Comparison of ENCODE assay signal across 16 cellular contexts in the genomic region with DNA sequence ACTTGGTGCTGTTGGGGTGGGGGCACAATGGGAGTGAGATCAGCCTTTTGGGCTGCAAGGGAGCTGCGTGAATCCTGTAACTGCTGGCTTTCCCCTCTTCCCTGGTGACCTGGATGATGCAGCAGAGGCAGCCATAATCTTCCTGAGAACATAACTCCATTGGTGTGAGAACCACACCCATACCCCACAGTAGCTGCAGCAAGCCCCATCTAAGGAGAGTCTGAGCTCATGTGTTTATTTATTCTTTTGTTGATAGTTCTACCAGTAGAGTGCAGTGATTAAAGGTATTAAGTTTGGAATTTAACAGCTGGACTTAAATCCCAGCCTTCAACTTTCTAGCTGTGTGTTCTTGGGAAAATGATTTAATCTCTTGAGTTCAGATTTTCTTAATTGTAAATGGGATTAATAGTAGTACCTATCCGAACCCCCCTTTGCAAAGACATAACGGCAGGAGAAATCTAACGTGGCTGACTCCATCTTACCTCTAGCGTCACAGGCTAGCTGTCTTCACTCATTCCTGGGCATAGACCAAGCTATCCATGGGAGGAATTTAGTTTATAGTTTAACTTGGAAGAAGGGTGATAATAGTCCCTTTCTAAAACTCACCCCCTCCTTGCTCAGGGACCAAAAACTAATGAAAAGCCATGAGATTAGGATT.
DNase-seq lines count a peak whose midpoint lies in the region; ATAC-seq and TF ChIP-seq lines count a peak whose summit lies in the region.
"Had no signal": no experiment of that assay in that cellular context is flagged by ENCODE, and none has a peak within 500 bp of the region (broad histone marks: within the 10 kb centered on the region; RNA-seq: fewer than 3 reads in every experiment).

No MANE protein-coding gene starts in this region.

- intact Hi-C loops in Right ventricle myocardium superior (cut with DNase I), result no loop called here

- H3K36me3 ChIP-seq in SK-N-SH (replicated peaks in 1 of 2; ENCODE audit: control insufficient read depth in 1 of 2, insufficient read depth in 2 of 2, low read length in 1 of 2) (no peaks in the 10 kb centered on the region), Karpas-422 (ENCODE audit: insufficient read depth, low read length) (no peaks in the 10 kb centered on the region)

- no peak for TF ChIP-seq EP300 in SK-N-SH (IDR thresholded peaks at IDR 0.05; ENCODE audit: borderline replicate concordance in 1 of 2, low read depth in 1 of 2, low read length in 1 of 2)

- H3K79me2 ChIP-seq in SK-N-SH (ENCODE audit: insufficient read depth) (no peaks in the 10 kb centered on the region), Karpas-422 (ENCODE audit: low read length) (no peaks in the 10 kb centered on the region)

- DNase-seq in SK-N-SH (no peak), M059J (ENCODE audit: low read depth) (peak; percentile 57), cerebellar cortex (ENCODE audit: low spot score) (peak; percentile 22), NCI-H2029 treated with DMSO at 0.1 percent for 48 hours (lab: John Stamatoyannopoulos, UW) (no peak), Karpas-422 (no peak), Right ventricle myocardium superior (no peak)
- DNase-seq: AML-193; CD8-positive, alpha-beta T cell; COR-L47; DMS153; DND-41; GF-D8 had no signal

- no peaks in the 10 kb centered on the region for H3K27me3 ChIP-seq in SK-N-SH (ENCODE audit: insufficient read depth)
- no peaks in the 10 kb centered on the region for H3K27me3 ChIP-seq in Karpas-422 (ENCODE audit: low read length)

- ATAC-seq in SK-N-SH treated with all-trans-retinoic acid at 6 μM for 48 hours, result peak; percentile 4; the same call in 1 of the 3 replicates
- ATAC-seq in HG02678 (IDR thresholded peaks at IDR 0.05; ENCODE audit: unreplicated experiment), result no peak
- no peak for ATAC-seq in Right ventricle myocardium superior (ENCODE audit: poor library complexity)
- ATAC-seq: CD8-positive, alpha-beta T cell; HCT116 had no signal

- H3K9me2 ChIP-seq in SK-N-SH (no peaks in the 10 kb centered on the region), Karpas-422 (replicated peaks; ENCODE audit: insufficient read depth, low read length) (no peaks in the 10 kb centered on the region)

- H3K4me2 ChIP-seq in SK-N-SH, result no peak overlapping the region
- no peak overlapping the region for H3K4me2 ChIP-seq in Karpas-422 (ENCODE audit: low read depth, low read length, poor library complexity, severe bottlenecking)

- no peak for TF ChIP-seq RAD21 in SK-N-SH (IDR thresholded peaks at IDR 0.05; ENCODE audit: low read length)

- H3K9me3 ChIP-seq in SK-N-SH (no peaks in the 10 kb centered on the region), Karpas-422 (ENCODE audit: low read length) (peaks cover 11% of the 10 kb centered on the region)

- H2AFZ ChIP-seq in SK-N-SH (ENCODE audit: low read depth) (no peak overlapping the region), Karpas-422 (ENCODE audit: low read length) (no peak overlapping the region)

- 80% methylated on average over 4 of the region's 5 CpGs for WGBS in SK-N-SH (ENCODE audit: low lambda C conversion rate)

- CTCF ChIA-PET in SK-N-SH (lab: Yijun Ruan, JAX), result interaction anchor here (1.3 to 1.4 kb wide), 2 partner anchors 8 to 19 kb away, joined by 3 to 4 read pairs; no protein-coding TSS in a partner anchor

- no peak for TF ChIP-seq CTCF in SK-N-SH (IDR thresholded peaks at IDR 0.05)

- H4K20me1 ChIP-seq in SK-N-SH (ENCODE audit: insufficient read depth) (no peaks in the 10 kb centered on the region), Karpas-422 (ENCODE audit: insufficient read depth, low read depth, low read length) (no peaks in the 10 kb centered on the region)

- POLR2A ChIA-PET in SK-N-SH (lab: Yijun Ruan, JAX), result no interaction called here

- H3K9ac ChIP-seq in SK-N-SH (no peak overlapping the region), Karpas-422 (ENCODE audit: low read length) (no peak overlapping the region)

- H3K4me1 ChIP-seq in SK-N-SH (ENCODE audit: control insufficient read depth in 1 of 2, insufficient read depth in 2 of 2, low read depth in 1 of 2, low read length in 1 of 2), result 0 out of 4 replicates have a peak, but pooled peaks cover 0 to 5% of the 10 kb centered on the region in 2 experiments
- H3K4me1 ChIP-seq in Karpas-422 (ENCODE audit: low read length), result peaks cover 19% of the 10 kb centered on the region

- H3K27ac ChIP-seq in SK-N-SH (ENCODE audit: low read depth in 2 of 2, low read length in 1 of 2) (peak overlapping the region in 1 of 2 experiments; percentile 58; a peak in 2 of 4 replicates), Karpas-422 (ENCODE audit: low read length) (no peak overlapping the region)
- H3K27ac ChIP-seq: 22Rv1 had no signal

- H3K4me3 ChIP-seq in SK-N-SH (ENCODE audit: low read depth in 2 of 2, low read length in 1 of 2) (no peak overlapping the region), Karpas-422 (ENCODE audit: low read length) (no peak overlapping the region)

- H3F3A ChIP-seq in SK-N-SH (replicated peaks; ENCODE audit: insufficient read depth), result peaks cover 11% of the 10 kb centered on the region

TF ChIP-seq in SK-N-SH treated with all-trans-retinoic acid at 6 μM for 48 hours, 23 proteins besides CTCF, POLR2A, EP300 and RAD21:
- TF ChIP-seq ZNF70 (CRISPR knock-in tag; IDR thresholded peaks at IDR 0.05) (no peak), CSDC2 (CRISPR knock-in tag; IDR thresholded peaks at IDR 0.05) (peak; percentile 90), GLIS3 (CRISPR knock-in tag; IDR thresholded peaks at IDR 0.05) (0 out of 2 replicates have a peak, but pooled peaks have one; percentile 48), ZFP3 (CRISPR knock-in tag; IDR thresholded peaks at IDR 0.05) (peak; percentile 74; the same call in 1 of the 2 replicates), ZNF8 (CRISPR knock-in tag; IDR thresholded peaks at IDR 0.05) (0 out of 2 replicates have a peak, but pooled peaks have one; percentile 43), ZFP30 (CRISPR knock-in tag; IDR thresholded peaks at IDR 0.05) (no peak)

TF ChIP-seq in SK-N-SH, 30 proteins besides CTCF, POLR2A, EP300 and RAD21:
- TF ChIP-seq, protein P1, sequence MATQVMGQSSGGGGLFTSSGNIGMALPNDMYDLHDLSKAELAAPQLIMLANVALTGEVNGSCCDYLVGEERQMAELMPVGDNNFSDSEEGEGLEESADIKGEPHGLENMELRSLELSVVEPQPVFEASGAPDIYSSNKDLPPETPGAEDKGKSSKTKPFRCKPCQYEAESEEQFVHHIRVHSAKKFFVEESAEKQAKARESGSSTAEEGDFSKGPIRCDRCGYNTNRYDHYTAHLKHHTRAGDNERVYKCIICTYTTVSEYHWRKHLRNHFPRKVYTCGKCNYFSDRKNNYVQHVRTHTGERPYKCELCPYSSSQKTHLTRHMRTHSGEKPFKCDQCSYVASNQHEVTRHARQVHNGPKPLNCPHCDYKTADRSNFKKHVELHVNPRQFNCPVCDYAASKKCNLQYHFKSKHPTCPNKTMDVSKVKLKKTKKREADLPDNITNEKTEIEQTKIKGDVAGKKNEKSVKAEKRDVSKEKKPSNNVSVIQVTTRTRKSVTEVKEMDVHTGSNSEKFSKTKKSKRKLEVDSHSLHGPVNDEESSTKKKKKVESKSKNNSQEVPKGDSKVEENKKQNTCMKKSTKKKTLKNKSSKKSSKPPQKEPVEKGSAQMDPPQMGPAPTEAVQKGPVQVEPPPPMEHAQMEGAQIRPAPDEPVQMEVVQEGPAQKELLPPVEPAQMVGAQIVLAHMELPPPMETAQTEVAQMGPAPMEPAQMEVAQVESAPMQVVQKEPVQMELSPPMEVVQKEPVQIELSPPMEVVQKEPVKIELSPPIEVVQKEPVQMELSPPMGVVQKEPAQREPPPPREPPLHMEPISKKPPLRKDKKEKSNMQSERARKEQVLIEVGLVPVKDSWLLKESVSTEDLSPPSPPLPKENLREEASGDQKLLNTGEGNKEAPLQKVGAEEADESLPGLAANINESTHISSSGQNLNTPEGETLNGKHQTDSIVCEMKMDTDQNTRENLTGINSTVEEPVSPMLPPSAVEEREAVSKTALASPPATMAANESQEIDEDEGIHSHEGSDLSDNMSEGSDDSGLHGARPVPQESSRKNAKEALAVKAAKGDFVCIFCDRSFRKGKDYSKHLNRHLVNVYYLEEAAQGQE (IDR thresholded peaks at IDR 0.05; ENCODE audit: low read depth, low read length), result no peak
- TF ChIP-seq FOSL2 (IDR thresholded peaks at IDR 0.05; ENCODE audit: borderline replicate concordance, low read depth), result no peak

Comparison
In these comparisons a context has a peak if more than half of its experiments do, and no peak if none do; other contexts are left out.
1. DNase-seq: peak in M059J (single experiment) and cerebellar cortex (single experiment); none in SK-N-SH (single experiment), NCI-H2029 treated with DMSO at 0.1 percent for 48 hours (single experiment), Karpas-422 (single experiment) and Right ventricle myocardium superior (single experiment).